In the genomic region with DNA sequence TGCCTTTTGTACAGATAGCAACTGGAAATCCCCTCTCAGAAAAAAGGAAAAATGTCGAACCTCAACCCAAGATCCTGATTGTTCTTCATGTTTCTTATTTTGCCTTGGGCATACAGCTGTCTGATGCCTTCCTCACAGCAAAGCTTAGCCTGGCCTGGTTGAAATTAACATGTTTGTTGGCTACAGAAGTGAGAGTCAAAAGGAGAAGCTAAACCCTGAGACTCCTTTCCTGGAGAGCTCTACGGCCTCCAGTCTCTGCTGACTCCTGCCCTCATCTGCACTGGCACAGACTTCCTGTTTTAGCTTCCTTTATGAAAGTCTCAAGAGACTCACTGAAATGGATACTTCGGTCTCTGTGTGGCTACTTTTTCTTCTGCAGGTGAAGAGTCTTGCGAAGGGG, we compare ENCODE assay signal across 8 cellular contexts.
DNase-seq lines count a peak whose midpoint lies in the region; ATAC-seq and TF ChIP-seq lines count a peak whose summit lies in the region.

No MANE protein-coding gene starts in this region.

- no peaks in the 10 kb centered on the region for H3F3A ChIP-seq in Loucy (ENCODE audit: low read depth)
- H3F3A ChIP-seq in PC-9 (ENCODE audit: insufficient read depth, low read depth), result no peaks in the 10 kb centered on the region

- H3K9me2 ChIP-seq in Loucy (replicated peaks; ENCODE audit: low read depth, low read length) (no peaks in the 10 kb centered on the region), PC-9 (ENCODE audit: insufficient read depth) (no peaks in the 10 kb centered on the region)

- POLR2A ChIA-PET in PC-9 (lab: Charles Lee; ENCODE audit: unreplicated experiment), result no interaction called here

- WGBS in right lobe of liver (ENCODE audit: insufficient coverage, low coverage, low lambda C conversion rate, missing lambda C conversion rate), result 52% methylated on average over 3 of the region's 4 CpGs

- H2AFZ ChIP-seq in Loucy (ENCODE audit: low read length) (peak overlapping the region; percentile 50; the same call in 1 of the 2 replicates), PC-9 (no peak overlapping the region)

- no peak overlapping the region for H3K9ac ChIP-seq in Loucy (ENCODE audit: low read depth, low read length, poor library complexity, severe bottlenecking)

- H3K9me3 ChIP-seq in Loucy (ENCODE audit: insufficient read depth, low read depth, low read length), result no peaks in the 10 kb centered on the region
- H3K9me3 ChIP-seq in right lobe of liver, result no peaks in the 10 kb centered on the region
- H3K9me3 ChIP-seq in PC-9 (ENCODE audit: insufficient read depth, low read depth), result no peaks in the 10 kb centered on the region

- intact Hi-C loops in right lobe of liver (cut with DNase I), result no loop called here
- intact Hi-C loops in PC-9 (cut with micrococcal nuclease; ENCODE audit: unreplicated experiment), result no loop called here

- H4K20me1 ChIP-seq in Loucy (ENCODE audit: insufficient read depth, low read length, poor library complexity, severe bottlenecking), result no peaks in the 10 kb centered on the region
- H4K20me1 ChIP-seq in PC-9 (ENCODE audit: insufficient read depth), result no peaks in the 10 kb centered on the region

- BruUV-seq in PC-9 (replicated peaks; lab: Mats Ljungman, UMichigan), result no TSS peak

- no peaks in the 10 kb centered on the region for H3K27me3 ChIP-seq in Loucy (ENCODE audit: insufficient read depth, low read length, poor library complexity, severe bottlenecking)
- H3K27me3 ChIP-seq in right lobe of liver, result no peaks in the 10 kb centered on the region
- H3K27me3 ChIP-seq in PC-9 (ENCODE audit: insufficient read depth, low read depth), result no peaks in the 10 kb centered on the region

- peak; percentile 51 for ATAC-seq in GM18520 (IDR thresholded peaks at IDR 0.05; ENCODE audit: unreplicated experiment)
- ATAC-seq in HG02571 (IDR thresholded peaks at IDR 0.05; ENCODE audit: unreplicated experiment), result peak; percentile 61
- ATAC-seq in right lobe of liver, result peak; percentile 53 to 87 (median 70)

- DNase-seq in right lobe of liver, result no peak
- DNase-seq in NCI-H510A (lab: John Stamatoyannopoulos, UW), result no peak
- no peak for DNase-seq in GM13977 (ENCODE audit: low spot score)
- DNase-seq in RKO (ENCODE audit: low spot score), result no peak
- DNase-seq in PC-9, result no peak

- CTCF ChIA-PET in PC-9 (lab: Charles Lee), result no interaction called here

- H3K27ac ChIP-seq in right lobe of liver, result no peak overlapping the region
- H3K27ac ChIP-seq in PC-9, result no peak overlapping the region

- H3K4me3 ChIP-seq in Loucy (ENCODE audit: low read length, poor library complexity, severe bottlenecking) (no peak overlapping the region), right lobe of liver (no peak overlapping the region), PC-9 (no peak overlapping the region)

- in situ Hi-C loops in GM13977 (cut with MboI; ENCODE audit: low pct_unique_long_range_greater_than_20kb, low sequenced_read_pairs, unreplicated experiment), result no loop called here

- no peak for TF ChIP-seq POLR2A in right lobe of liver (IDR thresholded peaks at IDR 0.05)

- H3K79me2 ChIP-seq in Loucy (ENCODE audit: insufficient read depth, low read length) (no peaks in the 10 kb centered on the region), PC-9 (ENCODE audit: low read depth) (no peaks in the 10 kb centered on the region)

- TF ChIP-seq CTCF in Loucy (conservative IDR thresholded peaks at IDR 0.05; ENCODE audit: low read length), result no peak
- TF ChIP-seq CTCF in right lobe of liver (IDR thresholded peaks at IDR 0.05), result no peak
- TF ChIP-seq CTCF in GM13977 (IDR thresholded peaks at IDR 0.05; ENCODE audit: extremely low read depth, insufficient read depth, missing control alignments), result no peak
- no peak for TF ChIP-seq CTCF in PC-9 (conservative IDR thresholded peaks at IDR 0.05)

- H3K36me3 ChIP-seq in Loucy (ENCODE audit: insufficient read depth, low read length) (no peaks in the 10 kb centered on the region), right lobe of liver (no peaks in the 10 kb centered on the region), PC-9 (ENCODE audit: low read depth) (no peaks in the 10 kb centered on the region)

- H3K4me2 ChIP-seq in Loucy (ENCODE audit: low read depth, low read length, poor library complexity, severe bottlenecking), result peak overlapping the region; percentile 13
- no peak overlapping the region for H3K4me2 ChIP-seq in PC-9

- peaks cover 11% of the 10 kb centered on the region for H3K4me1 ChIP-seq in Loucy (ENCODE audit: insufficient read depth, low read length, poor library complexity, severe bottlenecking)
- H3K4me1 ChIP-seq in right lobe of liver, result peaks cover 0 to 4% (median 0%) of the 10 kb centered on the region in 4 donors
- no peaks in the 10 kb centered on the region for H3K4me1 ChIP-seq in PC-9 (replicated peaks; ENCODE audit: insufficient read depth)
